In genomic region chr6:170209354-170210025, GRCh38 we compare ENCODE assay signal across 27 cellular contexts.
DNase-seq lines count a peak whose midpoint lies in the region; ATAC-seq, FAIRE-seq and TF ChIP-seq lines count a peak whose summit lies in the region.
"Had no signal": no experiment of that assay in that cellular context is flagged by ENCODE, and none has a peak within 500 bp of the region (broad histone marks: within the 10 kb centered on the region; RNA-seq: fewer than 3 reads in every experiment).

No MANE protein-coding gene starts in this region.

- H4K5ac ChIP-seq in H1 (ENCODE audit: insufficient read length, low read depth, low read length): no peak overlapping the region

- no peaks in the 10 kb centered on the region; the same call in 1 of the 2 replicates for H3K23me2 ChIP-seq in H1 (ENCODE audit: low read depth, low read length)

- POLR2A ChIA-PET in activated CD4-positive, alpha-beta T cell treated with anti-CD3 and anti-CD28 coated beads, Interleukin-2, amount 10 ng/mL, durations not matched to agents 7 days and 5 days (lab: Charles Lee): no interaction called here
- POLR2A ChIA-PET in activated CD4-positive, alpha-beta T cell treated with anti-CD3 and anti-CD28 coated beads for 36 hours (lab: Charles Lee): no interaction called here
- POLR2A ChIA-PET in H1 (lab: Charles Lee; ENCODE audit: partially characterized antibody): no interaction called here

- H2BK15ac ChIP-seq in H1 (ENCODE audit: low read length): no peak overlapping the region

- intact Hi-C loops in activated CD4-positive, alpha-beta T cell treated with anti-CD3 and anti-CD28 coated beads for 36 hours (cut with DNase I, micrococcal nuclease): no loop called here

- FAIRE-seq in H1 (lab: Jason Lieb, UNC): no peak
- FAIRE-seq: bronchial epithelial cell, HTR-8/SVneo had no signal

- H2AK5ac ChIP-seq in H1 (ENCODE audit: low read depth, low read length): no peak overlapping the region

- no peak overlapping the region for H3K4me3 ChIP-seq in H1 (ENCODE audit: extremely low read depth in 1 of 4, insufficient read depth in 2 of 4, low read depth in 3 of 4, low read length in 4 of 4)
- no peak overlapping the region for H3K4me3 ChIP-seq in osteoblast (ENCODE audit: insufficient read depth, low read length)
- H3K4me3 ChIP-seq: adrenal gland, dorsolateral prefrontal cortex, gastrocnemius medialis, GM23248, tibial nerve had no signal

- H2AFZ ChIP-seq in H1 (ENCODE audit: low read length): no peak overlapping the region
- no peak overlapping the region for H2AFZ ChIP-seq in osteoblast (ENCODE audit: low read length)
- H2AFZ ChIP-seq: GM23248 had no signal

- TF ChIP-seq EP300 in H1 (IDR thresholded peaks at IDR 0.05; ENCODE audit: borderline replicate concordance in 1 of 2, low read depth in 2 of 2, low read length in 2 of 2): no peak

- WGBS in H1 (ENCODE audit: extremely low coverage in 1 of 2, insufficient coverage in 1 of 2, insufficient read length in 1 of 2, insufficient replicate concordance in 2 of 2, low coverage in 1 of 2, low lambda C conversion rate in 2 of 2, missing lambda C conversion rate in 1 of 2), 2 experiments: 91% methylated on average over 22 of the region's 22 CpGs; no CpG with 5 or more reads in 1 of the 2 experiments

- no peak overlapping the region for H4K91ac ChIP-seq in H1 (replicated peaks; ENCODE audit: insufficient read length, low read length)

- no peak overlapping the region for H3K23ac ChIP-seq in H1 (ENCODE audit: insufficient read length)

- H3K79me2 ChIP-seq in H1 (ENCODE audit: control insufficient read depth in 1 of 2, insufficient read depth in 2 of 2, low read length in 2 of 2): no peaks in the 10 kb centered on the region
- H3K79me2 ChIP-seq in osteoblast (ENCODE audit: insufficient read depth, low read length): no peaks in the 10 kb centered on the region

- no peaks in the 10 kb centered on the region for H3K36me3 ChIP-seq in H1 (ENCODE audit: control insufficient read depth in 2 of 4, insufficient read depth in 4 of 4, low read length in 3 of 4)
- no peaks in the 10 kb centered on the region for H3K36me3 ChIP-seq in osteoblast (ENCODE audit: insufficient read depth, low read length)
- H3K36me3 ChIP-seq: adrenal gland, gastrocnemius medialis, tibial nerve had no signal

- H3K4me2 ChIP-seq in H1 (ENCODE audit: insufficient read depth in 1 of 2, low read depth in 2 of 2, low read length in 2 of 2) (no peak overlapping the region), osteoblast (ENCODE audit: insufficient read depth, low read length) (no peak overlapping the region)

- no peaks in the 10 kb centered on the region; the same call in 1 of the 2 replicates for H3K79me1 ChIP-seq in H1 (ENCODE audit: low read depth, low read length)

- no peak for TF ChIP-seq POLR2A in H1 (IDR thresholded peaks at IDR 0.05; ENCODE audit: control extremely low read depth in 1 of 2, low read depth in 2 of 2, low read length in 2 of 2)

- no peak overlapping the region for H3K9ac ChIP-seq in H1 (replicated peaks in 1 of 4; ENCODE audit: extremely low read depth in 1 of 4, low read depth in 3 of 4, low read length in 3 of 4)
- H3K9ac ChIP-seq: GM23248 had no signal

- no peak overlapping the region for H3K27ac Mint-ChIP-seq in activated CD4-positive, alpha-beta T cell treated with anti-CD3 and anti-CD28 coated beads, Interleukin-2, amount 10 ng/mL, durations not matched to agents 7 days and 5 days
- H3K27ac Mint-ChIP-seq in activated CD4-positive, alpha-beta T cell treated with anti-CD3 and anti-CD28 coated beads for 36 hours: no peak overlapping the region
- H3K27ac Mint-ChIP-seq: B cell; stimulated activated naive B cell treated with anti-CD40 and anti-IgM and Interleukin-4, amounts not matched to agents 10 μg/mL and 1 μg/mL and 100 μg/mL, for 72 hours had no signal

- no peak overlapping the region for H3K14ac ChIP-seq in H1 (ENCODE audit: insufficient read length)

- H3K18ac ChIP-seq in H1 (ENCODE audit: extremely low read depth, low read length): no peak overlapping the region

- DNase-seq in activated CD4-positive, alpha-beta T cell treated with anti-CD3 and anti-CD28 coated beads, Interleukin-2, amount 10 ng/mL, durations not matched to agents 7 days and 5 days: peak; percentile 2
- DNase-seq in activated CD4-positive, alpha-beta T cell treated with anti-CD3 and anti-CD28 coated beads for 36 hours: no peak
- peak; percentile 36 for DNase-seq in GM13976 (ENCODE audit: low spot score)
- DNase-seq in H1 (ENCODE audit: low read depth in 1 of 2, low spot score in 2 of 2): peak in 1 of 2 experiments; percentile 43
- peak; percentile 83 for DNase-seq in osteoblast (ENCODE audit: insufficient read length, low spot score, missing footprints)
- no peak for DNase-seq in GM13977 (ENCODE audit: low spot score)
- DNase-seq: activated CD4-positive, alpha-beta T cell treated with anti-CD3 and anti-CD28 coated beads for 48 hours; Caco-2; erythroblast; gastrocnemius medialis; GM23248; Karpas-422; NCI-H1092; NCI-H2081; NCI-H510A; RPMI8226; stimulated activated naive B cell treated with anti-CD40 and anti-IgM and Interleukin-4, amounts not matched to agents 10 μg/mL and 1 μg/mL and 100 μg/mL, for 72 hours; SW 1271 had no signal

- H3K4me3 Mint-ChIP-seq in activated CD4-positive, alpha-beta T cell treated with anti-CD3 and anti-CD28 coated beads, Interleukin-2, amount 10 ng/mL, durations not matched to agents 7 days and 5 days: no peak overlapping the region
- no peak overlapping the region for H3K4me3 Mint-ChIP-seq in activated CD4-positive, alpha-beta T cell treated with anti-CD3 and anti-CD28 coated beads for 36 hours
- H3K4me3 Mint-ChIP-seq: B cell; neural crest cell; stimulated activated naive B cell treated with anti-CD40 and anti-IgM and Interleukin-4, amounts not matched to agents 10 μg/mL and 1 μg/mL and 100 μg/mL, for 72 hours had no signal

- no peak overlapping the region for H3K4ac ChIP-seq in H1 (replicated peaks; ENCODE audit: insufficient read length, low read depth, low read length)

- TF ChIP-seq CTCF in GM13976 (IDR thresholded peaks at IDR 0.05; ENCODE audit: borderline replicate concordance, control extremely low read depth, extremely low read depth, insufficient read depth, missing control alignments) (no peak), H1 (IDR thresholded peaks at IDR 0.05; ENCODE audit: control extremely low read depth in 1 of 3, insufficient read depth in 1 of 3, low read depth in 1 of 3, low read length in 3 of 3) (no peak), osteoblast (IDR thresholded peaks at IDR 0.05; ENCODE audit: extremely low read depth, low read depth, low read length) (no peak), GM13977 (IDR thresholded peaks at IDR 0.05; ENCODE audit: extremely low read depth, insufficient read depth, missing control alignments) (no peak)

- H3K9me3 ChIP-seq in H1 (ENCODE audit: insufficient read depth in 2 of 2, low read depth in 1 of 2, low read length in 1 of 2): peaks cover 0 to 6% of the 10 kb centered on the region in 2 experiments; a peak in 2 of 4 replicates
- H3K9me3 ChIP-seq in osteoblast (ENCODE audit: low read depth, low read length): no peaks in the 10 kb centered on the region
- H3K9me3 ChIP-seq: adrenal gland, Caco-2, gastrocnemius medialis, tibial nerve had no signal

- no peak overlapping the region for H2BK20ac ChIP-seq in H1 (ENCODE audit: low read length)

- no peaks in the 10 kb centered on the region for H3K27me3 Mint-ChIP-seq in activated CD4-positive, alpha-beta T cell treated with anti-CD3 and anti-CD28 coated beads, Interleukin-2, amount 10 ng/mL, durations not matched to agents 7 days and 5 days
- no peaks in the 10 kb centered on the region for H3K27me3 Mint-ChIP-seq in activated CD4-positive, alpha-beta T cell treated with anti-CD3 and anti-CD28 coated beads for 36 hours

- in situ Hi-C loops in GM13976 (cut with MboI; ENCODE audit: low sequenced_read_pairs, unreplicated experiment) (no loop called here), GM13977 (cut with MboI; ENCODE audit: low pct_unique_long_range_greater_than_20kb, low sequenced_read_pairs, unreplicated experiment) (no loop called here)

- H3K27ac ChIP-seq in H1 (ENCODE audit: low read depth, low read length): no peak overlapping the region
- H3K27ac ChIP-seq in osteoblast (ENCODE audit: low read depth, low read length): no peak overlapping the region
- H3K27ac ChIP-seq: adrenal gland, dorsolateral prefrontal cortex, gastrocnemius medialis, GM23248, tibial nerve had no signal

- H3K36me3 Mint-ChIP-seq in activated CD4-positive, alpha-beta T cell treated with anti-CD3 and anti-CD28 coated beads, Interleukin-2, amount 10 ng/mL, durations not matched to agents 7 days and 5 days (ENCODE audit: low read depth): peaks cover 4% of the 10 kb centered on the region
- no peaks in the 10 kb centered on the region for H3K36me3 Mint-ChIP-seq in activated CD4-positive, alpha-beta T cell treated with anti-CD3 and anti-CD28 coated beads for 36 hours (ENCODE audit: low read depth)
- H3K36me3 Mint-ChIP-seq: stimulated activated naive B cell treated with anti-CD40 and anti-IgM and Interleukin-4, amounts not matched to agents 10 μg/mL and 1 μg/mL and 100 μg/mL, for 72 hours had no signal

- no peak overlapping the region for H2BK120ac ChIP-seq in H1 (replicated peaks; ENCODE audit: low read depth, low read length)

- H4K8ac ChIP-seq in H1 (ENCODE audit: extremely low read depth, insufficient read depth, low read length): peak overlapping the region; percentile 38; the same call in 1 of the 2 replicates

- H3K9me3 Mint-ChIP-seq in activated CD4-positive, alpha-beta T cell treated with anti-CD3 and anti-CD28 coated beads, Interleukin-2, amount 10 ng/mL, durations not matched to agents 7 days and 5 days: peaks cover 21% of the 10 kb centered on the region
- H3K9me3 Mint-ChIP-seq in activated CD4-positive, alpha-beta T cell treated with anti-CD3 and anti-CD28 coated beads for 36 hours (ENCODE audit: low read depth): no peaks in the 10 kb centered on the region
- H3K9me3 Mint-ChIP-seq: neural crest cell had no signal

- H4K20me1 ChIP-seq in H1 (replicated peaks in 1 of 2; ENCODE audit: control insufficient read depth in 1 of 2, insufficient read depth in 2 of 2, low read length in 2 of 2): peaks cover 0 to 5% of the 10 kb centered on the region in 2 experiments
- H4K20me1 ChIP-seq in osteoblast (ENCODE audit: insufficient read depth, low read length): no peaks in the 10 kb centered on the region

- H2BK5ac ChIP-seq in H1 (ENCODE audit: low read depth, low read length): no peak overlapping the region

- CTCF ChIA-PET in activated CD4-positive, alpha-beta T cell treated with anti-CD3 and anti-CD28 coated beads, Interleukin-2, amount 10 ng/mL, durations not matched to agents 7 days and 5 days (lab: Charles Lee): no interaction called here
- CTCF ChIA-PET in activated CD4-positive, alpha-beta T cell treated with anti-CD3 and anti-CD28 coated beads for 36 hours (lab: Charles Lee): no interaction called here
- CTCF ChIA-PET in H1 (lab: Charles Lee; ENCODE audit: partially characterized antibody): interaction anchor here (1.0 to 1.5 kb wide), 2 partner anchors 13 to 120 kb away, joined by 3 to 4 read pairs; no protein-coding TSS in a partner anchor

- no peaks in the 10 kb centered on the region for H3K4me1 ChIP-seq in H1 (replicated peaks in 1 of 4; ENCODE audit: control insufficient read depth in 3 of 4, insufficient read depth in 4 of 4, low read length in 3 of 4)
- no peaks in the 10 kb centered on the region for H3K4me1 ChIP-seq in osteoblast (ENCODE audit: insufficient read depth, low read length)
- H3K4me1 ChIP-seq: adrenal gland, Caco-2, gastrocnemius medialis, tibial nerve had no signal

- H3K4me1 Mint-ChIP-seq in activated CD4-positive, alpha-beta T cell treated with anti-CD3 and anti-CD28 coated beads, Interleukin-2, amount 10 ng/mL, durations not matched to agents 7 days and 5 days: no peaks in the 10 kb centered on the region
- H3K4me1 Mint-ChIP-seq in activated CD4-positive, alpha-beta T cell treated with anti-CD3 and anti-CD28 coated beads for 36 hours: no peaks in the 10 kb centered on the region
- H3K4me1 Mint-ChIP-seq: B cell; neural crest cell; stimulated activated naive B cell treated with anti-CD40 and anti-IgM and Interleukin-4, amounts not matched to agents 10 μg/mL and 1 μg/mL and 100 μg/mL, for 72 hours had no signal

- ATAC-seq in activated CD4-positive, alpha-beta T cell treated with anti-CD3 and anti-CD28 coated beads for 36 hours: no peak
- no peak for ATAC-seq in HG02798 (IDR thresholded peaks at IDR 0.05; ENCODE audit: poor library complexity, unreplicated experiment)
- no peak for ATAC-seq in GM19452 (IDR thresholded peaks at IDR 0.05; ENCODE audit: unreplicated experiment)
- ATAC-seq: gastrocnemius medialis had no signal

- H3K56ac ChIP-seq in H1 (replicated peaks; ENCODE audit: insufficient read length, low read depth, low read length): no peak overlapping the region

- no peak for TF ChIP-seq RAD21 in H1 (IDR thresholded peaks at IDR 0.05 in 1 of 2, conservative IDR thresholded peaks at IDR 0.05 in 1 of 2; ENCODE audit: low read depth in 2 of 2, low read length in 2 of 2)

- H3K27me3 ChIP-seq in H1 (replicated peaks in 1 of 4; ENCODE audit: control insufficient read depth in 3 of 4, extremely low read depth in 1 of 4, insufficient read depth in 3 of 4, low read length in 3 of 4): no peaks in the 10 kb centered on the region; a peak in 1 of 7 replicates
- H3K27me3 ChIP-seq in osteoblast (ENCODE audit: insufficient read depth, low read length): no peaks in the 10 kb centered on the region

- H2BK12ac ChIP-seq in H1 (ENCODE audit: low read depth, low read length): no peak overlapping the region

Comparison
In these comparisons a context has a peak if more than half of its experiments do, and no peak if none do; other contexts are left out.
1. DNase-seq: peak in activated CD4-positive, alpha-beta T cell treated with anti-CD3 and anti-CD28 coated beads, Interleukin-2, amount 10 ng/mL, durations not matched to agents 7 days and 5 days (single experiment), GM13976 (single experiment) and osteoblast (single experiment); none in activated CD4-positive, alpha-beta T cell treated with anti-CD3 and anti-CD28 coated beads for 36 hours (single experiment) and GM13977 (single experiment).